In genomic region chr11:96567667-96568066, GRCh38 we compare ENCODE assay signal across 2 cellular contexts.
TF ChIP-seq lines count a peak whose summit lies in the region.

No MANE protein-coding gene starts in this region.

TF ChIP-seq in HepG2, 621 proteins besides CTCF, POLR2A, EP300 and RAD21 (continued from another document):
- TF ChIP-seq TIGD3 (CRISPR knock-in tag; IDR thresholded peaks at IDR 0.05; ENCODE audit: borderline replicate concordance) (no peak), MXD3 (CRISPR knock-in tag; IDR thresholded peaks at IDR 0.05) (no peak), SRSF4 (IDR thresholded peaks at IDR 0.05; ENCODE audit: low read depth, low read length, poor library complexity, severe bottlenecking) (no peak), KLF15 (CRISPR knock-in tag; IDR thresholded peaks at IDR 0.05; ENCODE audit: borderline replicate concordance) (no peak), ERF (CRISPR knock-in tag; IDR thresholded peaks at IDR 0.05) (no peak), SMAD3 (CRISPR knock-in tag; IDR thresholded peaks at IDR 0.05) (no peak), ATM (IDR thresholded peaks at IDR 0.05; ENCODE audit: borderline replicate concordance) (no peak)

TF ChIP-seq in WTC11, 78 proteins besides CTCF, POLR2A, EP300 and RAD21 (continued from another document):
- TF ChIP-seq ZNF532 (CRISPR knock-in tag; IDR thresholded peaks at IDR 0.05; ENCODE audit: borderline replicate concordance) (no peak), MLX (CRISPR knock-in tag; IDR thresholded peaks at IDR 0.05) (no peak), ATF3 (CRISPR knock-in tag; conservative IDR thresholded peaks at IDR 0.05) (no peak), ZNF512 (CRISPR knock-in tag; IDR thresholded peaks at IDR 0.05; ENCODE audit: borderline replicate concordance) (no peak), NFATC4 (CRISPR knock-in tag; IDR thresholded peaks at IDR 0.05) (no peak), PREB (CRISPR knock-in tag; IDR thresholded peaks at IDR 0.05; ENCODE audit: borderline replicate concordance) (no peak), ZNF121 (CRISPR knock-in tag; IDR thresholded peaks at IDR 0.05) (no peak), USF2 (CRISPR knock-in tag; IDR thresholded peaks at IDR 0.05) (no peak), EMX1 (CRISPR knock-in tag; IDR thresholded peaks at IDR 0.05) (no peak), IRF1 (CRISPR knock-in tag; IDR thresholded peaks at IDR 0.05) (no peak), SMAD3 (CRISPR knock-in tag; IDR thresholded peaks at IDR 0.05; ENCODE audit: borderline replicate concordance) (no peak), CBFB (CRISPR knock-in tag; IDR thresholded peaks at IDR 0.05; ENCODE audit: low read depth) (no peak)
